In genomic region chr10:121974019-121974534, GRCh38 we compare ENCODE assay signal across 8 cellular contexts. TPM values are rescaled to one million over a fixed set of nuclear protein-coding genes. Genes with fewer than 3 reads are reported as not detected.
A peak's percentile ranks its signal among the peaks of the same experiment; 100 is the strongest.
DNase-seq lines count a peak whose midpoint lies in the region; ATAC-seq and TF ChIP-seq lines count a peak whose summit lies in the region.

No MANE protein-coding gene starts in this region.

- H3K27ac ChIP-seq in heart right ventricle, result peak overlapping the region; percentile 91 to 99 (median 98)
- H3K27ac ChIP-seq in ectodermal cell (ENCODE audit: insufficient read depth, low read depth, low read length, poor library complexity, severe bottlenecking), result no peak overlapping the region
- H3K27ac ChIP-seq in neuronal stem cell (replicated peaks; ENCODE audit: low read length), result peak overlapping the region; percentile 94

- peak overlapping the region; percentile 87 for H3K4me2 ChIP-seq in neuronal stem cell (ENCODE audit: insufficient read depth, low read length, poor library complexity, severe bottlenecking)

- H3K4me3 ChIP-seq in heart right ventricle (peak overlapping the region; percentile 67 to 99 (median 88)), LNCaP clone FGC (ENCODE audit: low read depth, low read length) (peak overlapping the region; percentile 62), ectodermal cell (ENCODE audit: insufficient read depth, low read depth, low read length) (peak overlapping the region; percentile 66), neuronal stem cell (ENCODE audit: low read length in 2 of 2) (peak overlapping the region; percentile 92 to 99)

- H3K27me3 ChIP-seq in heart right ventricle, result no peaks in the 10 kb centered on the region
- no peaks in the 10 kb centered on the region for H3K27me3 ChIP-seq in ectodermal cell (ENCODE audit: control insufficient read depth, insufficient read depth, low read length, poor library complexity, severe bottlenecking)
- no peaks in the 10 kb centered on the region for H3K27me3 ChIP-seq in neuronal stem cell (ENCODE audit: control insufficient read depth in 3 of 3, insufficient read depth in 3 of 3, low read depth in 1 of 3, low read length in 3 of 3)

- H2BK15ac ChIP-seq in neuronal stem cell (ENCODE audit: low read length), result no peak overlapping the region

- ATAC-seq in heart right ventricle, result peak in 3 of 8 donors; percentile 26 to 53 (median 32)
- ATAC-seq in Right ventricle myocardium superior (ENCODE audit: poor library complexity), result no peak
- ATAC-seq in GM21619 (IDR thresholded peaks at IDR 0.05; ENCODE audit: unreplicated experiment), result no peak
- ATAC-seq in left lobe of liver, result no peak

- no peak overlapping the region for H3K14ac ChIP-seq in neuronal stem cell (ENCODE audit: low read length)

- peak overlapping the region; percentile 96 for H2BK5ac ChIP-seq in neuronal stem cell (ENCODE audit: low read length)

- H3K36me3 ChIP-seq in heart right ventricle (peaks cover 0 to 40% (median 7%) of the 10 kb centered on the region in 9 donors), ectodermal cell (ENCODE audit: control insufficient read depth, insufficient read depth, low read length) (no peaks in the 10 kb centered on the region), neuronal stem cell (replicated peaks in 1 of 2; ENCODE audit: control insufficient read depth in 2 of 2, insufficient read depth in 2 of 2, low read length in 2 of 2) (peaks cover 5 to 41% of the 10 kb centered on the region in 2 donors)

- H2AFZ ChIP-seq in neuronal stem cell (ENCODE audit: low read length), result peak overlapping the region; percentile 99

- H2BK12ac ChIP-seq in neuronal stem cell (ENCODE audit: low read length), result no peak overlapping the region

- H3K4me1 ChIP-seq in heart right ventricle (peaks cover 0 to 30% (median 23%) of the 10 kb centered on the region in 9 donors), ectodermal cell (ENCODE audit: control insufficient read depth, insufficient read depth, low read length) (peaks cover 10% of the 10 kb centered on the region), neuronal stem cell (ENCODE audit: control insufficient read depth in 2 of 2, insufficient read depth in 1 of 2, low read depth in 1 of 2, low read length in 2 of 2) (peaks cover 5 to 8% of the 10 kb centered on the region in 2 donors)

- H3K4ac ChIP-seq in neuronal stem cell (ENCODE audit: low read length), result no peak overlapping the region

- TF ChIP-seq CTCF in heart right ventricle (IDR thresholded peaks at IDR 0.05) (no peak), LNCaP clone FGC (IDR thresholded peaks at IDR 0.05; ENCODE audit: control insufficient read depth, extremely low read depth, insufficient read depth) (no peak)

- no peak overlapping the region for H3K23ac ChIP-seq in neuronal stem cell (ENCODE audit: low read depth, low read length, poor library complexity)

- no peak overlapping the region for H4K8ac ChIP-seq in neuronal stem cell (ENCODE audit: low read depth, low read length)

- no peak for DNase-seq in heart right ventricle
- DNase-seq in Right ventricle myocardium superior, result no peak
- DNase-seq in LNCaP clone FGC (ENCODE audit: low read depth), result no peak
- peak; percentile 4 for DNase-seq in neuronal stem cell (ENCODE audit: low spot score)
- no peak for DNase-seq in left lobe of liver (ENCODE audit: low spot score)
- DNase-seq in middle frontal gyrus (ENCODE audit: extremely low spot score, low spot score), result no peak

- H3K9ac ChIP-seq in neuronal stem cell (ENCODE audit: low read depth, low read length, poor library complexity), result peak overlapping the region; percentile 86

- no peaks in the 10 kb centered on the region for H3K9me3 ChIP-seq in heart right ventricle
- peaks cover 4% of the 10 kb centered on the region for H3K9me3 ChIP-seq in ectodermal cell (ENCODE audit: control insufficient read depth, low read length)
- H3K9me3 ChIP-seq in neuronal stem cell (replicated peaks in 1 of 2; ENCODE audit: control insufficient read depth in 2 of 2, insufficient read depth in 1 of 2, low read depth in 1 of 2, low read length in 2 of 2), result peaks cover 8 to 15% of the 10 kb centered on the region in 2 donors

- peak overlapping the region; percentile 61 for H3K18ac ChIP-seq in neuronal stem cell (ENCODE audit: low read length)

- no peak overlapping the region for H2AK5ac ChIP-seq in neuronal stem cell (ENCODE audit: low read depth, low read length)

- H2BK120ac ChIP-seq in neuronal stem cell (ENCODE audit: low read depth, low read length), result no peak overlapping the region

- no peak overlapping the region for H4K91ac ChIP-seq in neuronal stem cell (ENCODE audit: low read depth, low read length, poor library complexity)

- 6% methylated on average over 21 of the region's 21 CpGs for WGBS in heart right ventricle, 2 donors
- 15 to 18% methylated on average over 21 of the region's 21 CpGs for WGBS in ectodermal cell, 2 experiments
- WGBS in neuronal stem cell (ENCODE audit: extremely low coverage in 2 of 2, insufficient read length in 2 of 2, insufficient replicate concordance in 1 of 2), 2 donors, result no CpG with 5 or more reads among the region's 21 CpGs

- H3K79me1 ChIP-seq in neuronal stem cell (ENCODE audit: low read depth, low read length), result no peaks in the 10 kb centered on the region

- intact Hi-C loops in heart right ventricle (cut with DNase I) (loop anchor here in 5 of 10 donors (2.0 to 10.0 kb wide), 4 partner anchors 42 to 77 kb away; partner anchors contain the start of gene ATE1 (in 4 of the 5)), Right ventricle myocardium superior (cut with DNase I) (loop anchor here (10.0 kb wide), 1 partner anchor 81 kb away; no protein-coding TSS in a partner anchor)

RNA-seq across cellular contexts. Expression of gene NSMCE4A, which starts 0.9 kb away (rescaled TPM):
- total RNA-seq in heart right ventricle, result 10 to 100 TPM; 18.2 to 35.4 (median 24.4) TPM
- polyA plus RNA-seq in heart right ventricle, result 10 to 100 TPM; 25.8 to 58.5 TPM
- 23.7 TPM for total RNA-seq in Right ventricle myocardium superior
- 110 TPM for polyA plus RNA-seq in ectodermal cell (2013, experiment 1 of 4)
- 115 TPM for polyA plus RNA-seq in ectodermal cell (2013, experiment 2 of 4)
- polyA plus RNA-seq in ectodermal cell (2013, experiment 3 of 4), result 114 TPM
- polyA plus RNA-seq in ectodermal cell (2013, experiment 4 of 4), result 110 TPM
- 123 TPM for polyA plus RNA-seq in neuronal stem cell (2013, experiment 1 of 2)
- 126 TPM for polyA plus RNA-seq in neuronal stem cell (2013, experiment 2 of 2)
- total RNA-seq in left lobe of liver, result 31.6 TPM

RNA-seq across cellular contexts. Expression of gene TACC2, which starts 14.9 kb away (rescaled TPM):
- total RNA-seq in heart right ventricle, result 100 to 1,000 TPM; 266 to 451 (median 378) TPM
- 100 to 1,000 TPM in 1 of 2 donors, 10 to 100 TPM in 1; 68.1 to 314 TPM for polyA plus RNA-seq in heart right ventricle
- total RNA-seq in Right ventricle myocardium superior, result 349 TPM
- 51.9 TPM for polyA plus RNA-seq in ectodermal cell (2013, experiment 1 of 4)
- polyA plus RNA-seq in ectodermal cell (2013, experiment 2 of 4), result 58.0 TPM
- polyA plus RNA-seq in ectodermal cell (2013, experiment 3 of 4), result 47.5 TPM
- polyA plus RNA-seq in ectodermal cell (2013, experiment 4 of 4), result 47.6 TPM
- 19.8 TPM for polyA plus RNA-seq in neuronal stem cell (2013, experiment 1 of 2)
- 19.4 TPM for polyA plus RNA-seq in neuronal stem cell (2013, experiment 2 of 2)
- total RNA-seq in left lobe of liver, result 21.5 TPM

RNA-seq across cellular contexts. Expression of gene ATE1, which starts 46.2 kb away (rescaled TPM):
- total RNA-seq in heart right ventricle (10 to 100 TPM; 36.1 to 57.7 (median 43.2) TPM), Right ventricle myocardium superior (34.6 TPM), left lobe of liver (20.1 TPM)
- polyA plus RNA-seq in heart right ventricle, result 1 to 10 TPM; 4.5 to 6.9 TPM
- polyA plus RNA-seq in ectodermal cell (2013, experiment 1 of 4), result 26.3 TPM
- polyA plus RNA-seq in ectodermal cell (2013, experiment 2 of 4), result 25.2 TPM
- 17.9 TPM for polyA plus RNA-seq in ectodermal cell (2013, experiment 3 of 4)
- 21.3 TPM for polyA plus RNA-seq in ectodermal cell (2013, experiment 4 of 4)
- 11.5 TPM for polyA plus RNA-seq in neuronal stem cell (2013, experiment 1 of 2)
- 12.5 TPM for polyA plus RNA-seq in neuronal stem cell (2013, experiment 2 of 2)

Comparison
In these comparisons a context has a peak if more than half of its experiments do, and no peak if none do; other contexts are left out.
1. RNA of gene TACC2, which starts 14.9 kb away (total RNA-seq): 266 to 451 TPM in heart right ventricle and 349 TPM in Right ventricle myocardium superior (single experiment); 21.5 TPM in left lobe of liver (single experiment); every median in the first group is over 10 times any median in the second.
2. Peak in every context shown above with its lines, with median percentiles within 50 percentile points of each other: H3K4me3 ChIP-seq.